Comparison of ENCODE assay signal across 39 cellular contexts in genomic region chr14:62632771-62633170, GRCh38.
"Had no signal": no experiment of that assay in that cellular context is flagged by ENCODE, and none has a peak within 500 bp of the region (broad histone marks: within the 10 kb centered on the region; RNA-seq: fewer than 3 reads in every experiment).

No MANE protein-coding gene starts in this region.

- H3K36me3 Mint-ChIP-seq: activated naive CD4-positive, alpha-beta T cell treated with anti-CD3 and anti-CD28 coated beads, Interleukin-2, amount 10 ng/mL, durations not matched to agents 7 days and 5 days; activated naive CD8-positive, alpha-beta T cell; activated naive CD8-positive, alpha-beta T cell treated with anti-CD3 and anti-CD28 coated beads for 36 hours; activated naive CD8-positive, alpha-beta T cell treated with anti-CD3 and anti-CD28 coated beads, Interleukin-2, amount 10 ng/mL, durations not matched to agents 7 days and 5 days; brain had no signal

- H3K27me3 Mint-ChIP-seq: activated naive CD4-positive, alpha-beta T cell treated with anti-CD3 and anti-CD28 coated beads, Interleukin-2, amount 10 ng/mL, durations not matched to agents 7 days and 5 days; activated naive CD8-positive, alpha-beta T cell treated with anti-CD3 and anti-CD28 coated beads for 36 hours; activated naive CD8-positive, alpha-beta T cell treated with anti-CD3 and anti-CD28 coated beads, Interleukin-2, amount 10 ng/mL, durations not matched to agents 7 days and 5 days; activated naive CD8-positive, alpha-beta T cell treated with anti-CD3 and anti-CD28 coated beads, Interleukin-2, amount 50 U/mL, for 24 hours; activated T-cell treated with anti-CD3 and anti-CD28 coated beads, Interleukin-2, amount 50 U/mL, for 24 hours; activated T-helper 17 cell treated with anti-CD3 and anti-CD28 coated beads, Interleukin-2, amount 50 U/mL, for 72 hours; brain; central memory CD8-positive, alpha-beta T cell had no signal

- H3K4me3 ChIP-seq: adrenal gland, ascending aorta, body of pancreas, breast epithelium, cardiac muscle cell had no signal

- FAIRE-seq: astrocyte, bronchial epithelial cell had no signal

- H3K4me1 Mint-ChIP-seq: activated naive CD4-positive, alpha-beta T cell treated with anti-CD3 and anti-CD28 coated beads, Interleukin-2, amount 10 ng/mL, durations not matched to agents 7 days and 5 days; activated naive CD4-positive, alpha-beta T cell treated with anti-CD3 and anti-CD28 coated beads, Interleukin-2, amount 50 U/mL, for 24 hours; activated naive CD8-positive, alpha-beta T cell treated with anti-CD3 and anti-CD28 coated beads for 36 hours; activated naive CD8-positive, alpha-beta T cell treated with anti-CD3 and anti-CD28 coated beads, Interleukin-2, amount 10 ng/mL, durations not matched to agents 7 days and 5 days; activated naive CD8-positive, alpha-beta T cell treated with anti-CD3 and anti-CD28 coated beads, Interleukin-2, amount 50 U/mL, for 24 hours; activated T-helper 17 cell treated with anti-CD3 and anti-CD28 coated beads, Interleukin-2, amount 50 U/mL, for 72 hours; brain; central memory CD8-positive, alpha-beta T cell had no signal

- H3K4me1 ChIP-seq: adrenal gland, ascending aorta, body of pancreas, breast epithelium had no signal

- H3K9me3 Mint-ChIP-seq: activated naive CD4-positive, alpha-beta T cell treated with anti-CD3 and anti-CD28 coated beads for 36 hours had no signal

- H3K27me3 ChIP-seq: adrenal gland, ascending aorta, body of pancreas, brain microvascular endothelial cell, breast epithelium, cardiac muscle cell had no signal

- H3K36me3 ChIP-seq: adrenal gland, ascending aorta, brain microvascular endothelial cell, breast epithelium, cardiac muscle cell had no signal

- H3K27ac Mint-ChIP-seq: activated naive CD4-positive, alpha-beta T cell treated with anti-CD3 and anti-CD28 coated beads for 36 hours; activated naive CD4-positive, alpha-beta T cell treated with anti-CD3 and anti-CD28 coated beads, Interleukin-2, amount 10 ng/mL, durations not matched to agents 7 days and 5 days; activated naive CD4-positive, alpha-beta T cell treated with anti-CD3 and anti-CD28 coated beads, Interleukin-2, amount 50 U/mL, for 24 hours; activated naive CD4-positive, alpha-beta T cell treated with anti-CD3 and anti-CD28 coated beads, Interleukin-2, amount 50 U/mL, for 72 hours; activated naive CD8-positive, alpha-beta T cell; activated naive CD8-positive, alpha-beta T cell treated with anti-CD3 and anti-CD28 coated beads for 36 hours; activated naive CD8-positive, alpha-beta T cell treated with anti-CD3 and anti-CD28 coated beads, Interleukin-2, amount 10 ng/mL, durations not matched to agents 7 days and 5 days; activated naive CD8-positive, alpha-beta T cell treated with anti-CD3 and anti-CD28 coated beads, Interleukin-2, amount 50 U/mL, for 24 hours; activated T-cell treated with anti-CD3 and anti-CD28 coated beads, Interleukin-2, amount 50 U/mL, for 24 hours; activated T-cell treated with anti-CD3 and anti-CD28 coated beads, Interleukin-2, amount 50 U/mL, for 72 hours; activated T-helper 1 cell treated with anti-CD3 and anti-CD28 coated beads, Interleukin-12 subunit alpha, Interleukin-12 subunit beta, Interleukin-2, Interleukin-4 antibody, amounts not matched to agents 30 ng/mL and 10 ng/mL and 1 ng/mL, durations not matched to agents 14 hours and 24 hours and 36 hours; activated T-helper 17 cell treated with anti-CD3 and anti-CD28 coated beads, Interleukin-2, amount 50 U/mL, for 72 hours; activated T-helper 2 cell treated with anti-CD3 and anti-CD28 coated beads, Interferon-gamma antibody, Interleukin-2, Interleukin-4, amounts not matched to agents 10 μg/mL and 5 μg/mL and 100 μg/mL, durations not matched to agents 14 hours and 24 hours and 36 hours; brain had no signal

- H3K4me3 Mint-ChIP-seq: activated naive CD4-positive, alpha-beta T cell treated with anti-CD3 and anti-CD28 coated beads for 36 hours; activated naive CD4-positive, alpha-beta T cell treated with anti-CD3 and anti-CD28 coated beads, Interleukin-2, amount 10 ng/mL, durations not matched to agents 7 days and 5 days; activated naive CD4-positive, alpha-beta T cell treated with anti-CD3 and anti-CD28 coated beads, Interleukin-2, amount 50 U/mL, for 24 hours; activated naive CD8-positive, alpha-beta T cell; activated naive CD8-positive, alpha-beta T cell treated with anti-CD3 and anti-CD28 coated beads for 36 hours; activated naive CD8-positive, alpha-beta T cell treated with anti-CD3 and anti-CD28 coated beads, Interleukin-2, amount 10 ng/mL, durations not matched to agents 7 days and 5 days; activated naive CD8-positive, alpha-beta T cell treated with anti-CD3 and anti-CD28 coated beads, Interleukin-2, amount 50 U/mL, for 24 hours; activated T-cell treated with anti-CD3 and anti-CD28 coated beads, Interleukin-2, amount 50 U/mL, for 24 hours; activated T-cell treated with anti-CD3 and anti-CD28 coated beads, Interleukin-2, amount 50 U/mL, for 4 hours; activated T-cell treated with anti-CD3 and anti-CD28 coated beads, Interleukin-2, amount 50 U/mL, for 72 hours; activated T-helper 1 cell treated with anti-CD3 and anti-CD28 coated beads, Interleukin-12 subunit alpha, Interleukin-12 subunit beta, Interleukin-2, Interleukin-4 antibody, amounts not matched to agents 30 ng/mL and 10 ng/mL and 1 ng/mL, durations not matched to agents 14 hours and 24 hours and 36 hours; activated T-helper 17 cell treated with anti-CD3 and anti-CD28 coated beads, Interleukin-2, amount 50 U/mL, for 72 hours; brain; central memory CD8-positive, alpha-beta T cell had no signal

- DNase-seq: activated effector memory CD4-positive, alpha-beta T cell treated with anti-CD3 and anti-CD28 coated beads, Interleukin-2, amount 50 U/mL, for 16 hours; activated effector memory CD4-positive, alpha-beta T cell treated with Interleukin-2 at 50 U/mL for 16 hours; activated gamma-delta T cell; activated gamma-delta T cell treated with Interleukin-2 at 50 U/mL for 16 hours; activated naive CD4-positive, alpha-beta T cell; activated naive CD4-positive, alpha-beta T cell treated with anti-CD3 and anti-CD28 coated beads for 36 hours; activated naive CD4-positive, alpha-beta T cell treated with anti-CD3 and anti-CD28 coated beads, Interleukin-2, amount 10 ng/mL, durations not matched to agents 7 days and 5 days; activated naive CD4-positive, alpha-beta T cell treated with anti-CD3 and anti-CD28 coated beads, Interleukin-2, amount 50 U/mL, for 16 hours; activated naive CD4-positive, alpha-beta T cell treated with Interleukin-2 at 50 U/mL for 16 hours; activated naive CD8-positive, alpha-beta T cell treated with anti-CD3 and anti-CD28 coated beads for 36 hours; activated naive CD8-positive, alpha-beta T cell treated with anti-CD3 and anti-CD28 coated beads, Interleukin-2, amount 10 ng/mL, durations not matched to agents 7 days and 5 days; activated naive CD8-positive, alpha-beta T cell treated with anti-CD3 and anti-CD28 coated beads, Interleukin-2, amount 50 U/mL, for 24 hours; activated T-cell treated with anti-CD3 and anti-CD28 coated beads, Interleukin-2, amount 50 U/mL, for 24 hours; activated T-cell treated with anti-CD3 and anti-CD28 coated beads, Interleukin-2, amount 50 U/mL, for 4 hours; activated T-cell treated with anti-CD3 and anti-CD28 coated beads, Interleukin-2, amount 50 U/mL, for 48 hours; activated T-cell treated with anti-CD3 and anti-CD28 coated beads, Interleukin-2, amount 50 U/mL, for 72 hours; adrenal gland; amniotic stem cell; amygdala; anterior cingulate cortex; aorta; body of pancreas; brain microvascular endothelial cell; caudate nucleus; central memory CD4-positive, alpha-beta T cell; cerebellar nuclear complex had no signal

- H3K27ac ChIP-seq: adrenal gland, ascending aorta, body of pancreas, brain microvascular endothelial cell, breast epithelium, cardiac muscle cell had no signal

- H3K9me3 ChIP-seq: adrenal gland, ascending aorta, body of pancreas had no signal

- ATAC-seq: activated naive CD4-positive, alpha-beta T cell treated with anti-CD3 and anti-CD28 coated beads, Interleukin-2, amount 50 U/mL, for 72 hours; activated naive CD8-positive, alpha-beta T cell treated with anti-CD3 and anti-CD28 coated beads, Interleukin-2, amount 50 U/mL, for 24 hours; activated T-cell treated with anti-CD3 and anti-CD28 coated beads, Interleukin-2, amount 50 U/mL, for 4 hours; activated T-cell treated with anti-CD3 and anti-CD28 coated beads, Interleukin-2, amount 50 U/mL, for 72 hours; activated T-helper 17 cell treated with anti-CD3 and anti-CD28 coated beads, Interleukin-2, amount 50 U/mL, for 72 hours; body of pancreas had no signal
